21 cellular contexts compared by ENCODE assay signal in genomic region chr4:96073446-96073845, GRCh38.
A peak's percentile ranks its signal among the peaks of the same experiment; 100 is the strongest.
DNase-seq lines count a peak whose midpoint lies in the region; FAIRE-seq and TF ChIP-seq lines count a peak whose summit lies in the region.
"Had no signal": no experiment of that assay in that cellular context is flagged by ENCODE, and none has a peak within 500 bp of the region (broad histone marks: within the 10 kb centered on the region; RNA-seq: fewer than 3 reads in every experiment).

No MANE protein-coding gene starts in this region.

- no peak for TF ChIP-seq POLR2A in breast epithelium (IDR thresholded peaks at IDR 0.05)

- in situ Hi-C loops in mammary epithelial cell (cut with MboI; ENCODE audit: low sequenced_read_pairs in 2 of 2) = no loop called here

- CTCF ChIA-PET in mammary epithelial cell (lab: Charles Lee; ENCODE audit: low non-redundant PET) = no interaction called here

- H4K20me1 ChIP-seq in mammary epithelial cell (ENCODE audit: insufficient read depth, low read length) (no peaks in the 10 kb centered on the region), astrocyte (ENCODE audit: insufficient read depth, low read length) (no peaks in the 10 kb centered on the region)

- BruUV-seq in mammary epithelial cell (replicated peaks; lab: Mats Ljungman, UMichigan) = no TSS peak

- no peaks in the 10 kb centered on the region for H3K36me3 ChIP-seq in mammary epithelial cell (ENCODE audit: insufficient read depth, low read length)
- no peaks in the 10 kb centered on the region for H3K36me3 ChIP-seq in breast epithelium
- no peaks in the 10 kb centered on the region for H3K36me3 ChIP-seq in astrocyte (ENCODE audit: insufficient read depth, low read length)
- H3K36me3 ChIP-seq: SJCRH30 had no signal

- no peaks in the 10 kb centered on the region for H3K36me3 Mint-ChIP-seq in astrocyte (ENCODE audit: low read depth, unreplicated experiment)

- H3K4me3 Mint-ChIP-seq in astrocyte (ENCODE audit: unreplicated experiment) = no peak overlapping the region
- H3K4me3 Mint-ChIP-seq: B cell; CD4-positive, alpha-beta T cell had no signal

- H2AFZ ChIP-seq in mammary epithelial cell (ENCODE audit: low read depth, low read length) = no peak overlapping the region
- H2AFZ ChIP-seq in astrocyte (ENCODE audit: low read depth, low read length) = no peak overlapping the region
- H2AFZ ChIP-seq: PC-9 had no signal

- H3K4me3 ChIP-seq in mammary epithelial cell (replicated peaks in 1 of 3; ENCODE audit: insufficient read depth in 1 of 3, low read depth in 2 of 3, low read length in 3 of 3) (no peak overlapping the region), breast epithelium (no peak overlapping the region), astrocyte (ENCODE audit: insufficient read depth, low read depth, low read length) (no peak overlapping the region), fibroblast of pulmonary artery (replicated peaks; ENCODE audit: low read depth, low read length) (no peak overlapping the region)
- H3K4me3 ChIP-seq: GM12878, K562, PC-9, SJCRH30 had no signal

- H3K9ac ChIP-seq in mammary epithelial cell (ENCODE audit: insufficient read depth, low read length) (no peak overlapping the region), astrocyte (ENCODE audit: low read length) (no peak overlapping the region)

- intact Hi-C loops in mammary epithelial cell (cut with micrococcal nuclease) (no loop called here), breast epithelium (cut with DNase I; ENCODE audit: low total_unique reads) (no loop called here)

- H3K27ac ChIP-seq in mammary epithelial cell (ENCODE audit: insufficient read depth, low read depth, low read length) = no peak overlapping the region
- H3K27ac ChIP-seq in breast epithelium = no peak overlapping the region
- H3K27ac ChIP-seq in astrocyte (ENCODE audit: low read depth, low read length) = no peak overlapping the region
- H3K27ac ChIP-seq: 22Rv1, PC-9, SJCRH30 had no signal

- H3K27me3 ChIP-seq in mammary epithelial cell (ENCODE audit: insufficient read depth, low read length) (no peaks in the 10 kb centered on the region), breast epithelium (no peaks in the 10 kb centered on the region), astrocyte (ENCODE audit: insufficient read depth, low read length) (no peaks in the 10 kb centered on the region)
- H3K27me3 ChIP-seq: SJCRH30 had no signal

- dilution Hi-C loops in mammary epithelial cell (cut with HindIII; ENCODE audit: low sequenced_read_pairs) = no loop called here

- TF ChIP-seq CTCF in mammary epithelial cell (conservative IDR thresholded peaks at IDR 0.05 in 1 of 2, IDR thresholded peaks at IDR 0.05 in 1 of 2; ENCODE audit: extremely low read depth in 1 of 2, insufficient read depth in 1 of 2, low read depth in 1 of 2, low read length in 2 of 2) = no peak
- TF ChIP-seq CTCF in breast epithelium (IDR thresholded peaks at IDR 0.05) = no peak
- no peak for TF ChIP-seq CTCF in astrocyte (IDR thresholded peaks at IDR 0.05; ENCODE audit: insufficient read depth, low read depth, low read length)
- TF ChIP-seq CTCF in fibroblast of pulmonary artery (IDR thresholded peaks at IDR 0.05; ENCODE audit: low read length, missing control alignments) = no peak

- peak overlapping the region; percentile 42 for H3K27ac Mint-ChIP-seq in astrocyte (ENCODE audit: unreplicated experiment)
- H3K27ac Mint-ChIP-seq: B cell; CD4-positive, alpha-beta T cell had no signal

- 47% methylated on average over 2 of the region's 2 CpGs for WGBS in mammary epithelial cell (ENCODE audit: low coverage, missing lambda C conversion rate)

- H3K4me1 ChIP-seq in mammary epithelial cell (ENCODE audit: insufficient read depth, low read length) (peaks cover 8% of the 10 kb centered on the region), breast epithelium (no peaks in the 10 kb centered on the region), astrocyte (ENCODE audit: insufficient read depth, low read length) (no peaks in the 10 kb centered on the region)
- H3K4me1 ChIP-seq: SJCRH30 had no signal

- peaks cover 12% of the 10 kb centered on the region for H3K4me1 Mint-ChIP-seq in astrocyte (ENCODE audit: low read depth, unreplicated experiment)
- H3K4me1 Mint-ChIP-seq: B cell had no signal

- H3K79me2 ChIP-seq in mammary epithelial cell (ENCODE audit: insufficient read depth, low read length) (no peaks in the 10 kb centered on the region), astrocyte (ENCODE audit: insufficient read depth, low read length) (no peaks in the 10 kb centered on the region)

- H3K4me2 ChIP-seq in mammary epithelial cell (ENCODE audit: insufficient read depth, low read depth, low read length) (peak overlapping the region; percentile 23), astrocyte (ENCODE audit: low read length) (peak overlapping the region; percentile 19)
- H3K4me2 ChIP-seq: PC-9 had no signal

- DNase-seq in mammary epithelial cell (peak; percentile 66), breast epithelium (ENCODE audit: low spot score in 2 of 2) (no peak), astrocyte (ENCODE audit: low read depth) (peak; percentile 68), fibroblast of pulmonary artery (ENCODE audit: low read depth) (peak; percentile 5), NCI-H345 (lab: John Stamatoyannopoulos, UW) (no peak), NCI-H2081 treated with DMSO at 0.1 percent for 48 hours (lab: John Stamatoyannopoulos, UW) (no peak), NCI-H1048 (lab: John Stamatoyannopoulos, UW) (no peak)
- DNase-seq in activated CD4-positive, alpha-beta T cell treated with anti-CD3 and anti-CD28 coated beads for 4 hours = no peak
- DNase-seq: CD4-positive, alpha-beta T cell; DMS153; NCI-H1417; NCI-H187 treated with DMSO at 0.1 percent for 48 hours; NCI-H526; PC-9; SJCRH30 had no signal

- H3K9me3 ChIP-seq in mammary epithelial cell (replicated peaks; ENCODE audit: insufficient read depth, low read length) (no peaks in the 10 kb centered on the region), breast epithelium (no peaks in the 10 kb centered on the region), astrocyte (ENCODE audit: insufficient read depth, low read depth, low read length) (no peaks in the 10 kb centered on the region)
- H3K9me3 ChIP-seq: SJCRH30 had no signal

- FAIRE-seq in astrocyte (lab: Jason Lieb, UNC) = no peak
- FAIRE-seq: GM12878, GM19239, H1, K562 had no signal

- H3K9me3 Mint-ChIP-seq in astrocyte (ENCODE audit: unreplicated experiment) = no peaks in the 10 kb centered on the region
- H3K9me3 Mint-ChIP-seq: CD4-positive, alpha-beta T cell had no signal

- no peaks in the 10 kb centered on the region for H3K27me3 Mint-ChIP-seq in astrocyte (ENCODE audit: low read depth, unreplicated experiment)
- H3K27me3 Mint-ChIP-seq: B cell; CD4-positive, alpha-beta T cell had no signal

Comparison
In these comparisons a context has a peak if more than half of its experiments do, and no peak if none do; other contexts are left out.
1. DNase-seq: peak in mammary epithelial cell (single experiment), astrocyte (single experiment) and fibroblast of pulmonary artery (single experiment); none in breast epithelium (0 of 2), activated CD4-positive, alpha-beta T cell treated with anti-CD3 and anti-CD28 coated beads for 4 hours (0 of 2), NCI-H345 (single experiment), NCI-H2081 treated with DMSO at 0.1 percent for 48 hours (single experiment) and NCI-H1048 (single experiment).